In the genomic region with DNA sequence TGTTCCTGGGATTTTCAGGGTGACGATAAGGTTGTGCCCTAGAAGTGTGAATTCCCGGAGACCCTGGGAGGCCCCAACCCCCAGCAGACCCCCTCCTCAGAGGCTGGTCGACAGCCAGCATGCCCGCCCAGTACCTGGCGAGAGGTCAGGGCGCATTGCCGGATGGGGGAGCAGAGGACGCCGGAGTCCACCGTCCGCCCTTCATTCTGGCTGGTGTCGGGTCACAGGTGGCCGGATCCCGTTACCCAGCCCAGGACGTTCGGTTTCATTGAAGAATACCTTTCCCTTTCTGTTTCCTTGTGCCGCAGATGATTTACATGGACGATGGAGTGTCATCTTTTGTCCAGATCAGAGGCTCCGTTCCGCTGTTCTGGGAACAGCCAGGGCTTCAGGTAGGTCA, we compare ENCODE assay signal across 13 cellular contexts.
A peak's percentile ranks its signal among the peaks of the same experiment; 100 is the strongest.
DNase-seq lines count a peak whose midpoint lies in the region; ATAC-seq and TF ChIP-seq lines count a peak whose summit lies in the region.
"Had no signal": no experiment of that assay in that cellular context is flagged by ENCODE, and none has a peak within 500 bp of the region (broad histone marks: within the 10 kb centered on the region; RNA-seq: fewer than 3 reads in every experiment).

No MANE protein-coding gene starts in this region.

- no peaks in the 10 kb centered on the region for H3K9me3 Mint-ChIP-seq in progenitor cell of endocrine pancreas (ENCODE audit: low read depth)
- H3K9me3 Mint-ChIP-seq: naive B cell; T-helper 1 cell treated with Interleukin-12 subunit alpha and Interleukin-12 subunit beta and Interleukin-4 antibody, amounts not matched to agents 30 μg/mL and 1 μg/mL, for 36 hours had no signal

- peak; percentile 50 for DNase-seq in activated effector memory CD4-positive, alpha-beta T cell treated with anti-CD3 and anti-CD28 coated beads, Interleukin-2, amount 50 U/mL, for 16 hours
- no peak for DNase-seq in activated effector memory CD4-positive, alpha-beta T cell treated with Interleukin-2 at 50 U/mL for 16 hours
- no peak for DNase-seq in heart left ventricle
- no peak for DNase-seq in progenitor cell of endocrine pancreas (ENCODE audit: low spot score, unreplicated experiment)
- peak; percentile 36 to 70 for DNase-seq in aorta
- DNase-seq in erythroblast (lab: John Stamatoyannopoulos, UW) = no peak
- no peak for DNase-seq in NCI-H774 (lab: John Stamatoyannopoulos, UW)
- no peak for DNase-seq in COLO668 (lab: John Stamatoyannopoulos, UW; ENCODE audit: unreplicated experiment)
- DNase-seq: activated CD4-positive, alpha-beta T cell treated with anti-CD3 and anti-CD28 coated beads for 36 hours; activated gamma-delta T cell treated with Interleukin-2 at 50 U/mL for 16 hours; naive B cell; NCI-H2227 treated with DMSO at 0.1 percent for 48 hours had no signal

- H3K9me3 ChIP-seq in heart left ventricle (no peaks in the 10 kb centered on the region), aorta (ENCODE audit: control insufficient read depth, low read length) (no peaks in the 10 kb centered on the region)

- no peaks in the 10 kb centered on the region for H3K27me3 Mint-ChIP-seq in progenitor cell of endocrine pancreas
- H3K27me3 Mint-ChIP-seq: activated CD4-positive, alpha-beta T cell treated with anti-CD3 and anti-CD28 coated beads for 36 hours; naive B cell had no signal

- H3K36me3 ChIP-seq in heart left ventricle = peaks cover 0 to 21% (median 0%) of the 10 kb centered on the region in 9 donors
- H3K36me3 ChIP-seq in aorta (ENCODE audit: control insufficient read depth in 1 of 2, insufficient read depth in 2 of 2, low read length in 1 of 2) = no peaks in the 10 kb centered on the region

- H3K4me1 Mint-ChIP-seq in progenitor cell of endocrine pancreas (ENCODE audit: low read depth) = peaks cover 34% of the 10 kb centered on the region

- WGBS in heart left ventricle, 4 donors = 59 to 74% (median 70%) methylated on average over 20 of the region's 20 CpGs
- 79 to 80% methylated on average over 20 of the region's 20 CpGs for WGBS in aorta, 2 donors

- TF ChIP-seq POLR2A in heart left ventricle (IDR thresholded peaks at IDR 0.05) (no peak), erythroblast (IDR thresholded peaks at IDR 0.05; ENCODE audit: low read length) (no peak)

- H3K27me3 ChIP-seq in heart left ventricle (no peaks in the 10 kb centered on the region), aorta (ENCODE audit: control insufficient read depth in 1 of 2, insufficient read depth in 2 of 2, low read length in 1 of 2) (no peaks in the 10 kb centered on the region)

- H3K36me3 Mint-ChIP-seq in progenitor cell of endocrine pancreas (ENCODE audit: insufficient read depth) = peaks cover 12% of the 10 kb centered on the region

- H3K4me1 ChIP-seq in heart left ventricle (peaks cover 8 to 74% (median 48%) of the 10 kb centered on the region in 12 donors), aorta (ENCODE audit: control insufficient read depth in 1 of 2, insufficient read depth in 2 of 2, low read length in 2 of 2) (peaks cover 2 to 10% of the 10 kb centered on the region in 2 donors)

- intact Hi-C loops in heart left ventricle (cut with DNase I) (loop anchor here in 2 of 10 donors (5.0 kb wide), 2 partner anchors 36 to 61 kb away; a partner anchor contains a TSS), aorta (cut with DNase I) (loop anchor here (2.0 to 5.0 kb wide), 2 partner anchors 18 to 41 kb away; no protein-coding TSS in a partner anchor)

- peak in 3 of 4 donors; percentile 2 to 8 (median 3) for ATAC-seq in heart left ventricle
- ATAC-seq in aorta (ENCODE audit: low FRiP score) = no peak
- ATAC-seq: activated CD4-positive, alpha-beta T cell treated with anti-CD3 and anti-CD28 coated beads for 36 hours had no signal

- TF ChIP-seq CTCF in heart left ventricle (IDR thresholded peaks at IDR 0.05) (no peak), progenitor cell of endocrine pancreas (IDR thresholded peaks at IDR 0.05; ENCODE audit: unreplicated experiment) (no peak)

- peak overlapping the region; percentile 84 to 98 (median 92) for H3K27ac ChIP-seq in heart left ventricle
- H3K27ac ChIP-seq in aorta (ENCODE audit: low read depth in 1 of 2, low read length in 2 of 2) = peak overlapping the region; percentile 96 to 99

- H3K4me3 Mint-ChIP-seq in progenitor cell of endocrine pancreas (ENCODE audit: low read depth) = no peak overlapping the region
- H3K4me3 Mint-ChIP-seq: activated CD4-positive, alpha-beta T cell treated with anti-CD3 and anti-CD28 coated beads for 36 hours; naive B cell; T-helper 1 cell treated with Interleukin-12 subunit alpha and Interleukin-12 subunit beta and Interleukin-4 antibody, amounts not matched to agents 30 μg/mL and 1 μg/mL, for 36 hours had no signal

- peak overlapping the region; percentile 52 for H3K27ac Mint-ChIP-seq in progenitor cell of endocrine pancreas
- H3K27ac Mint-ChIP-seq: activated CD4-positive, alpha-beta T cell treated with anti-CD3 and anti-CD28 coated beads for 36 hours; T-helper 1 cell treated with Interleukin-12 subunit alpha and Interleukin-12 subunit beta and Interleukin-4 antibody, amounts not matched to agents 30 μg/mL and 1 μg/mL, for 36 hours had no signal

- peak overlapping the region in 10 of 12 donors; percentile 8 to 54 (median 42) for H3K4me3 ChIP-seq in heart left ventricle
- H3K4me3 ChIP-seq in aorta (ENCODE audit: low read length in 2 of 2) = no peak overlapping the region

Comparison
In these comparisons a context has a peak if more than half of its experiments do, and no peak if none do; other contexts are left out.
1. DNase-seq: peak in activated effector memory CD4-positive, alpha-beta T cell treated with anti-CD3 and anti-CD28 coated beads, Interleukin-2, amount 50 U/mL, for 16 hours (single experiment) and aorta (2 of 2); none in activated effector memory CD4-positive, alpha-beta T cell treated with Interleukin-2 at 50 U/mL for 16 hours (single experiment), heart left ventricle (0 of 5), progenitor cell of endocrine pancreas (single experiment), erythroblast (0 of 2), NCI-H774 (single experiment) and COLO668 (single experiment).
2. H3K4me3 ChIP-seq: peak in heart left ventricle (10 of 12); none in aorta (0 of 2).